32 cellular contexts compared by ENCODE assay signal in genomic region chr1:89169166-89169565, GRCh38. TPM values are rescaled to one million over a fixed set of nuclear protein-coding genes. Genes with fewer than 3 reads are reported as not detected.
"Had no signal": no experiment of that assay in that cellular context is flagged by ENCODE, and none has a peak within 500 bp of the region (broad histone marks: within the 10 kb centered on the region; RNA-seq: fewer than 3 reads in every experiment).

No MANE protein-coding gene starts in this region.

- H3K27ac ChIP-seq: cardiac muscle cell, SK-N-MC had no signal

- H3K36me3 ChIP-seq: cardiac muscle cell had no signal

- ATAC-seq: activated CD8-positive, alpha-beta T cell treated with anti-CD3 and anti-CD28 coated beads for 36 hours; activated T-cell treated with anti-CD3 and anti-CD28 coated beads, Interleukin-2, amount 50 U/mL, for 72 hours; activated T-helper 17 cell treated with anti-CD3 and anti-CD28 coated beads, Interleukin-2, amount 50 U/mL, for 72 hours had no signal

- H3K27me3 ChIP-seq: cardiac muscle cell had no signal

- H3K4me3 ChIP-seq: cardiac muscle cell, SK-N-MC had no signal

- DNase-seq: activated CD4-positive, alpha-beta T cell treated with anti-CD3 and anti-CD28 coated beads, Interleukin-2, amount 10 ng/mL, durations not matched to agents 24 days and 14 days; activated CD4-positive, alpha-beta T cell treated with anti-CD3 and anti-CD28 coated beads, Interleukin-2, amount 50 U/mL, for 4 hours; activated CD8-positive, alpha-beta T cell treated with anti-CD3 and anti-CD28 coated beads for 36 hours; activated effector memory CD4-positive, alpha-beta T cell treated with anti-CD3 and anti-CD28 coated beads, Interleukin-2, amount 50 U/mL, for 16 hours; activated naive CD4-positive, alpha-beta T cell; activated naive CD4-positive, alpha-beta T cell treated with anti-CD3 and anti-CD28 coated beads, Interleukin-2, amount 50 U/mL, for 16 hours; activated naive CD8-positive, alpha-beta T cell treated with anti-CD3 and anti-CD28 coated beads for 36 hours; activated T-cell treated with anti-CD3 and anti-CD28 coated beads, Interleukin-2, amount 50 U/mL, for 1 hour; activated T-cell treated with anti-CD3 and anti-CD28 coated beads, Interleukin-2, amount 50 U/mL, for 72 hours; amniotic stem cell; aorta; Kasumi-1; KG1; MM.1S; MV-4-11; NCI-H1092; NCI-H1436 treated with DMSO at 0.1 percent for 48 hours; NCI-H1694 treated with DMSO at 0.1 percent for 48 hours; NCI-H2029; NCI-H2107; NCI-H2171; NCI-H510A; NCI-H526; NCI-H748 treated with DMSO at 0.1 percent for 48 hours; NK-92 treated with Interleukin-12 subunit alpha and Interleukin-12 subunit beta, amount 100 ng/mL, for 24 hours; Right ventricle myocardium superior; T1000 had no signal

RNA-seq across cellular contexts. Expression of gene GBP7, which starts 6.6 kb away (rescaled TPM):
- total RNA-seq: activated CD4-positive, alpha-beta T cell treated with anti-CD3 and anti-CD28 coated beads, Interleukin-2, amount 10 ng/mL, durations not matched to agents 24 days and 14 days; activated T-helper 17 cell treated with anti-CD3 and anti-CD28 coated beads, Interleukin-2, amount 50 U/mL, for 72 hours; cardiac muscle cell; Right ventricle myocardium superior; T-helper 1 cell treated with Interleukin-12 subunit alpha and Interleukin-12 subunit beta and Interleukin-4 antibody, amounts not matched to agents 30 ng/mL and 1 ng/mL, for 36 hours; T-helper 2 cell treated with Interferon-gamma antibody and Interleukin-4, amounts not matched to agents 100 ng/mL and 5 ng/mL, for 36 hours had no signal
- polyA plus RNA-seq: aorta had no signal
